In genomic region chr17:47692137-47692894, GRCh38 we compare ENCODE assay signal across 12 cellular contexts. TPM values are rescaled to one million over a fixed set of nuclear protein-coding genes. Genes with fewer than 3 reads are reported as not detected.
A peak's percentile ranks its signal among the peaks of the same experiment; 100 is the strongest.
DNase-seq lines count a peak whose midpoint lies in the region; ATAC-seq and TF ChIP-seq lines count a peak whose summit lies in the region.
"Had no signal": no experiment of that assay in that cellular context is flagged by ENCODE, and none has a peak within 500 bp of the region (broad histone marks: within the 10 kb centered on the region; RNA-seq: fewer than 3 reads in every experiment).

No MANE protein-coding gene starts in this region.

- no peak for TF ChIP-seq CTCF in CD4-positive, alpha-beta T cell (IDR thresholded peaks at IDR 0.05)
- TF ChIP-seq CTCF in GM13976 (IDR thresholded peaks at IDR 0.05; ENCODE audit: borderline replicate concordance, control extremely low read depth, extremely low read depth, insufficient read depth, missing control alignments): no peak

- no peak for DNase-seq in CD4-positive, alpha-beta T cell
- DNase-seq in GM13976 (ENCODE audit: low spot score) (peak; percentile 18), T-cell (no peak), DMS153 treated with DMSO at 0.1 percent for 48 hours (lab: John Stamatoyannopoulos, UW; ENCODE audit: unreplicated experiment) (no peak), NCI-H2227 (lab: John Stamatoyannopoulos, UW; ENCODE audit: unreplicated experiment) (no peak)
- DNase-seq: GOT3, left ventricle myocardium inferior, NCI-H1436 treated with DMSO at 0.1 percent for 48 hours, retina had no signal

- intact Hi-C loops in CD4-positive, alpha-beta T cell (cut with DNase I, micrococcal nuclease): no loop called here

- ATAC-seq in CD4-positive, alpha-beta T cell (ENCODE audit: poor library complexity): no peak
- no peak for ATAC-seq in T-cell (replicated peaks in 1 of 4)
- ATAC-seq in GM21367 (IDR thresholded peaks at IDR 0.05; ENCODE audit: unreplicated experiment): no peak
- no peak for ATAC-seq in HG03175 (IDR thresholded peaks at IDR 0.05; ENCODE audit: unreplicated experiment)

- H3K9me3 ChIP-seq in CD4-positive, alpha-beta T cell (ENCODE audit: control insufficient read depth, low read length): no peaks in the 10 kb centered on the region
- no peaks in the 10 kb centered on the region for H3K9me3 ChIP-seq in iPS-18c (ENCODE audit: control insufficient read depth, insufficient read depth, low read length)
- H3K9me3 ChIP-seq: left ventricle myocardium inferior had no signal

- H3K27ac ChIP-seq in CD4-positive, alpha-beta T cell (ENCODE audit: low read depth, low read length): no peak overlapping the region

- H3K27me3 ChIP-seq in CD4-positive, alpha-beta T cell (ENCODE audit: control insufficient read depth, insufficient read depth, low read length): no peaks in the 10 kb centered on the region

- POLR2A ChIA-PET in CD4-positive, alpha-beta T cell (lab: Charles Lee): interaction anchor here (1.1 to 1.5 kb wide), 2 partner anchors 16 to 43 kb away, joined by 4 to 6 read pairs; partner anchors contain the start of gene KPNB1
- POLR2A ChIA-PET in T-cell (lab: Charles Lee): no interaction called here

- peaks cover 22% of the 10 kb centered on the region for H3K4me1 Mint-ChIP-seq in CD4-positive, alpha-beta T cell (ENCODE audit: low read depth)
- peaks cover 21 to 36% (median 23%) of the 10 kb centered on the region in 3 donors for H3K4me1 Mint-ChIP-seq in T-cell

- peak overlapping the region; percentile 34 for H3K4me3 ChIP-seq in iPS-18c (ENCODE audit: insufficient read depth, low read depth, low read length)

- no peaks in the 10 kb centered on the region for H3K36me3 Mint-ChIP-seq in CD4-positive, alpha-beta T cell (ENCODE audit: low read depth)
- H3K36me3 Mint-ChIP-seq in T-cell: no peaks in the 10 kb centered on the region

- CTCF ChIA-PET in CD4-positive, alpha-beta T cell (lab: Charles Lee): interaction anchor here (0.8 to 1.5 kb wide), 2 partner anchors 22 to 40 kb away, joined by 3 to 4 read pairs; partner anchors contain the start of gene TBX21
- CTCF ChIA-PET in T-cell (lab: Charles Lee): interaction anchor here in 1 of 2 donors (0.5 to 1.2 kb wide), 2 partner anchors 27 to 69 kb away, joined by 3 read pairs; no protein-coding TSS in a partner anchor

- in situ Hi-C loops in GM13976 (cut with MboI; ENCODE audit: low sequenced_read_pairs, unreplicated experiment): loop anchor here (10.0 kb wide), 1 partner anchor 102 kb away; no protein-coding TSS in a partner anchor

- no peaks in the 10 kb centered on the region for H3K27me3 Mint-ChIP-seq in CD4-positive, alpha-beta T cell
- H3K27me3 Mint-ChIP-seq in T-cell: no peaks in the 10 kb centered on the region

- H3K9me3 Mint-ChIP-seq in CD4-positive, alpha-beta T cell: no peaks in the 10 kb centered on the region
- no peaks in the 10 kb centered on the region for H3K9me3 Mint-ChIP-seq in T-cell

- H3K4me3 Mint-ChIP-seq in CD4-positive, alpha-beta T cell: peak overlapping the region; percentile 91
- peak overlapping the region; percentile 83 to 90 (median 86) for H3K4me3 Mint-ChIP-seq in T-cell

- no peak overlapping the region for H3K27ac Mint-ChIP-seq in CD4-positive, alpha-beta T cell
- peak overlapping the region; percentile 81 to 84 for H3K27ac Mint-ChIP-seq in T-cell

RNA-seq across cellular contexts. Expression of gene TBKBP1, which starts 1.6 kb away (rescaled TPM):
- 1 to 10 TPM; 2.4 to 3.0 TPM for total RNA-seq in CD4-positive, alpha-beta T cell
- total RNA-seq in T-cell: 10 to 100 TPM in 1 of 5 donors, 1 to 10 TPM in 4; 4.5 to 20.5 (median 7.2) TPM

RNA-seq across cellular contexts. Expression of gene TBX21, which starts 40.7 kb away (rescaled TPM):
- total RNA-seq in CD4-positive, alpha-beta T cell: 10 to 100 TPM; 10.6 to 12.3 TPM
- 10 to 100 TPM in 4 of 5 donors, 1 to 10 TPM in 1; 7.9 to 37.3 (median 20.8) TPM for total RNA-seq in T-cell

RNA-seq across cellular contexts. Expression of gene KPNB1, which starts 42.6 kb away (rescaled TPM):
- 100 to 1,000 TPM; 145 to 151 TPM for total RNA-seq in CD4-positive, alpha-beta T cell
- total RNA-seq in T-cell: 100 to 1,000 TPM; 216 to 262 (median 240) TPM
